In the genomic region with DNA sequence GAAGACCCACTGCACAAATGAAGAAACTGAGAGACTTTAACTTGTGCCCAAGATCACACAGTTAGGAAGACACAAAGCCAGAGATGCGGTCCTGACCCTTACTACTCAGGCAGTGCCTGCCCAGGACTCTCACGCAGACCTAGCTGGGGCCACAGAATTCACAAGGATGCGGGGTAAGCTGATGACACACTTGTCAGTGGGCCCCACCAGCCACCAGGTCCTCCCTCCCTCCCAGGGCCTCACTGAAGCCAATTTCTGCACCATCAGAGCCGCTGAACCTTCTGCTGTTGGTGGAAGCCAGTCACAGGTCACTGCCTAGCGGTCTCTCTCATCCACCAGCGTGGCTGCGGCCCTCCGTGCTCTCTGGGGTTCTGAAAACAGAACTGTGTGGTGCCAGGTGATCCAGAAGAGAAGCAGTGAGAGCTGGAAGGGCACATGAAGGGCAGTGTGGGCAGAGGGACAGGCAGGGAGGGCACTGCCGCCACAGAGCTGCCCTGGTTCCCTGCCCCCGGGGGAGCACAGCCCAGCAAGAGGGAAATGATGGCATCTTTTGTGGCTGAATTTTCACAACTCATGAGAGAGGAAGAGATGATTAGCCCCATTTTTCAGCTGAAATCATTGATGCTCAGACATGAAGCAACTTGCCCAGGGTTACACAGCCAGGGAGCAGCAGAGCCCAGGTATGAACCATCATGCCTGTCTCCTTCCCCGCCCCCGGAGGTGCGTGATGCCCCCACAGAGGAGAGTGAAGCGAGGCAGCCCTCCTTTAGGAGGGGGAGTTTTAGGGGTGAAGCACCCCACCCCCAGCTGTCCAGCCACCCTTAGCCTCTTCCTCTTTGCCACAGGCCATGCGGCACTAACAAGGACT, we compare ENCODE assay signal across 30 cellular contexts. TPM values are rescaled to one million over a fixed set of nuclear protein-coding genes. Genes with fewer than 3 reads are reported as not detected.
"Had no signal": no experiment of that assay in that cellular context is flagged by ENCODE, and none has a peak within 500 bp of the region (broad histone marks: within the 10 kb centered on the region; RNA-seq: fewer than 3 reads in every experiment).

No MANE protein-coding gene starts in this region.

- H3K4me1 Mint-ChIP-seq: activated B cell treated with CpG ODN at 0.5 μM for 24 hours; activated CD4-positive, alpha-beta T cell treated with anti-CD3 and anti-CD28 coated beads for 36 hours; activated naive CD8-positive, alpha-beta T cell treated with anti-CD3 and anti-CD28 coated beads for 36 hours; mesothelial cell of epicardium; naive thymus-derived CD8-positive, alpha-beta T cell had no signal

- H3K4me3 Mint-ChIP-seq: activated B cell treated with CpG ODN at 0.5 μM for 24 hours; activated CD4-positive, alpha-beta T cell treated with anti-CD3 and anti-CD28 coated beads for 36 hours; activated naive CD8-positive, alpha-beta T cell treated with anti-CD3 and anti-CD28 coated beads for 36 hours; activated T-cell treated with anti-CD3 and anti-CD28 coated beads, Interleukin-2, amount 50 U/mL, for 4 hours; dendritic cell treated with granulocyte-macrophage colony-stimulating factor and Interleukin-4, amounts not matched to agents 40 ng/mL and 50 ng/mL, for 4 days; mesothelial cell of epicardium; naive thymus-derived CD8-positive, alpha-beta T cell; stimulated activated naive B cell treated with anti-CD40 and anti-IgM and Interleukin-4, amounts not matched to agents 10 μg/mL and 1 μg/mL and 100 μg/mL, for 72 hours had no signal

- ATAC-seq: activated CD4-positive, alpha-beta T cell treated with anti-CD3 and anti-CD28 coated beads for 36 hours; activated T-cell treated with anti-CD3 and anti-CD28 coated beads, Interleukin-2, amount 50 U/mL, for 4 hours; naive thymus-derived CD8-positive, alpha-beta T cell; right lobe of liver; stimulated activated naive B cell treated with anti-CD40 and anti-IgM and Interleukin-4, amounts not matched to agents 10 μg/mL and 1 μg/mL and 100 μg/mL, for 72 hours had no signal

- H3K27me3 ChIP-seq: pancreas, right lobe of liver, transverse colon had no signal

- FAIRE-seq: kidney, pancreas, urothelium cell line had no signal

- DNase-seq: activated B cell treated with CpG ODN at 0.5 μM for 24 hours; activated CD4-positive, alpha-beta T cell treated with anti-CD3 and anti-CD28 coated beads for 36 hours; activated CD4-positive, alpha-beta T cell treated with anti-CD3 and anti-CD28 coated beads, Interleukin-2, amount 50 U/mL, for 4 hours; activated CD8-positive, alpha-beta memory T cell treated with anti-CD3 and anti-CD28 coated beads for 24 hours; activated CD8-positive, alpha-beta memory T cell treated with anti-CD3 and anti-CD28 coated beads, Interleukin-2, amount 50 U/mL, for 4 hours; activated naive CD4-positive, alpha-beta T cell treated with Interleukin-2 at 50 U/mL for 16 hours; activated naive CD8-positive, alpha-beta T cell treated with anti-CD3 and anti-CD28 coated beads for 36 hours; activated T-cell treated with anti-CD3 and anti-CD28 coated beads, Interleukin-2, amount 50 U/mL, for 4 hours; effector CD8-positive, alpha-beta T cell; erythroblast; foreskin fibroblast; kidney; left ventricle myocardium inferior; mammary epithelial cell; naive thymus-derived CD8-positive, alpha-beta T cell; pancreas; right lobe of liver; stimulated activated CD4-positive, alpha-beta T cell treated with anti-CD3 and anti-CD28 coated beads, Interleukin-1b, Interleukin-23, amount 100 ng/mL, for 48 hours; stimulated activated naive B cell treated with anti-CD40 and anti-IgM and Interleukin-4, amounts not matched to agents 10 μg/mL and 1 μg/mL and 100 μg/mL, for 72 hours; T-helper 9 cell; transverse colon had no signal

- H3K36me3 Mint-ChIP-seq: activated naive CD8-positive, alpha-beta T cell treated with anti-CD3 and anti-CD28 coated beads for 36 hours; mesothelial cell of epicardium had no signal

- H3K9me3 Mint-ChIP-seq: activated B cell treated with CpG ODN at 0.5 μM for 24 hours; activated naive CD8-positive, alpha-beta T cell treated with anti-CD3 and anti-CD28 coated beads for 36 hours; activated T-cell treated with anti-CD3 and anti-CD28 coated beads, Interleukin-2, amount 50 U/mL, for 4 hours; activated T-helper 2 cell treated with anti-CD3 and anti-CD28 coated beads, Interferon-gamma antibody, Interleukin-2, Interleukin-4, amounts not matched to agents 10 μg/mL and 5 μg/mL and 100 μg/mL, durations not matched to agents 14 hours and 24 hours and 36 hours; dendritic cell treated with granulocyte-macrophage colony-stimulating factor and Interleukin-4, amounts not matched to agents 40 ng/mL and 50 ng/mL, for 4 days; mesothelial cell of epicardium had no signal

- H3K9me3 ChIP-seq: neutrophil, pancreas, right lobe of liver, transverse colon had no signal

- H3K4me1 ChIP-seq: left ventricle myocardium inferior, pancreas, right lobe of liver, transverse colon had no signal

- H3K27ac ChIP-seq: left ventricle myocardium inferior, neutrophil, pancreas, right lobe of liver, skin epidermis, transverse colon had no signal

- H3K4me3 ChIP-seq: left ventricle myocardium inferior, pancreas, right lobe of liver, skin epidermis, transverse colon had no signal

- H3K27ac Mint-ChIP-seq: activated B cell treated with CpG ODN at 0.5 μM for 24 hours; activated CD4-positive, alpha-beta T cell treated with anti-CD3 and anti-CD28 coated beads for 36 hours; activated naive CD8-positive, alpha-beta T cell treated with anti-CD3 and anti-CD28 coated beads for 36 hours; activated T-helper 2 cell treated with anti-CD3 and anti-CD28 coated beads, Interferon-gamma antibody, Interleukin-2, Interleukin-4, amounts not matched to agents 10 μg/mL and 5 μg/mL and 100 μg/mL, durations not matched to agents 14 hours and 24 hours and 36 hours; dendritic cell treated with granulocyte-macrophage colony-stimulating factor and Interleukin-4, amounts not matched to agents 40 ng/mL and 50 ng/mL, for 4 days; mesothelial cell of epicardium; stimulated activated naive B cell treated with anti-CD40 and anti-IgM and Interleukin-4, amounts not matched to agents 10 μg/mL and 1 μg/mL and 100 μg/mL, for 72 hours had no signal

- H3K36me3 ChIP-seq: left ventricle myocardium inferior, neutrophil, pancreas, right lobe of liver, transverse colon had no signal

RNA-seq across cellular contexts. Expression of a gene that starts 41.4 kb away (rescaled TPM):
- total RNA-seq: activated B cell treated with CpG ODN at 0.5 μM for 24 hours; activated CD4-positive, alpha-beta T cell treated with anti-CD3 and anti-CD28 coated beads for 36 hours; activated naive CD8-positive, alpha-beta T cell treated with anti-CD3 and anti-CD28 coated beads for 36 hours; activated T-helper 2 cell treated with anti-CD3 and anti-CD28 coated beads, Interferon-gamma antibody, Interleukin-2, Interleukin-4, amounts not matched to agents 10 μg/mL and 5 μg/mL and 100 μg/mL, durations not matched to agents 14 hours and 24 hours and 36 hours; chondrocyte; fibroblast of lung; kidney; left ventricle myocardium inferior; mammary epithelial cell; mesothelial cell of epicardium; naive thymus-derived CD8-positive, alpha-beta T cell; T-helper 1 cell treated with Interleukin-12 subunit alpha and Interleukin-12 subunit beta and Interleukin-4 antibody, amounts not matched to agents 30 ng/mL and 1 ng/mL, for 36 hours had no signal
- polyA plus RNA-seq: mammary epithelial cell; naive thymus-derived CD8-positive, alpha-beta T cell had no signal
